In genomic region chr16:30016555-30017276, GRCh38 we compare ENCODE assay signal across 1 cellular context.
TF ChIP-seq lines count a peak whose summit lies in the region.

No MANE protein-coding gene starts in this region.

TF ChIP-seq in HepG2, 621 proteins besides CTCF, POLR2A, EP300 and RAD21 (continues in another document):
- TF ChIP-seq RARA (CRISPR knock-in tag; IDR thresholded peaks at IDR 0.05): peak; percentile 61
- TF ChIP-seq MEIS1 (CRISPR knock-in tag; IDR thresholded peaks at IDR 0.05; ENCODE audit: borderline replicate concordance): 0 out of 2 replicates have a peak, but pooled peaks have one; percentile 40
- TF ChIP-seq ZNF589 (CRISPR knock-in tag; conservative IDR thresholded peaks at IDR 0.05): no peak
- TF ChIP-seq TEAD3 (CRISPR knock-in tag; optimal IDR thresholded peaks at IDR 0.05; ENCODE audit: borderline replicate concordance): no peak
- TF ChIP-seq ATM (IDR thresholded peaks at IDR 0.05; ENCODE audit: borderline replicate concordance): no peak
- TF ChIP-seq MLLT10 (CRISPR knock-in tag; IDR thresholded peaks at IDR 0.05): no peak
- peak; percentile 66; the same call in 1 of the 2 replicates for TF ChIP-seq SMAD1 (CRISPR knock-in tag; IDR thresholded peaks at IDR 0.05; ENCODE audit: borderline replicate concordance, low read depth)
- peak; percentile 76 for TF ChIP-seq PPARG (CRISPR knock-in tag; conservative IDR thresholded peaks at IDR 0.05)
- no peak for TF ChIP-seq STAT6 (CRISPR knock-in tag; IDR thresholded peaks at IDR 0.05; ENCODE audit: borderline replicate concordance)
- peak; percentile 40; the same call in 1 of the 2 replicates for TF ChIP-seq ARID3A (IDR thresholded peaks at IDR 0.05; ENCODE audit: low read depth, low read length)
- peak; percentile 78 for TF ChIP-seq ZNF362 (CRISPR knock-in tag; IDR thresholded peaks at IDR 0.05; ENCODE audit: borderline replicate concordance)
- TF ChIP-seq KDM5B (CRISPR knock-in tag; IDR thresholded peaks at IDR 0.05; ENCODE audit: borderline replicate concordance): no peak
- TF ChIP-seq ZNF280D (CRISPR knock-in tag; IDR thresholded peaks at IDR 0.05): 0 out of 2 replicates have a peak, but pooled peaks have one; percentile 47
- no peak for TF ChIP-seq ZNF20 (CRISPR knock-in tag; IDR thresholded peaks at IDR 0.05)
- TF ChIP-seq RERE (CRISPR knock-in tag; IDR thresholded peaks at IDR 0.05; ENCODE audit: low read depth): no peak; the same call in 1 of the 2 replicates
- TF ChIP-seq HMGXB4 (CRISPR knock-in tag; IDR thresholded peaks at IDR 0.05; ENCODE audit: borderline replicate concordance in 1 of 2, low read depth in 1 of 2): no peak
- peak; percentile 24; the same call in 1 of the 2 replicates for TF ChIP-seq ZNF350 (CRISPR knock-in tag; IDR thresholded peaks at IDR 0.05; ENCODE audit: borderline replicate concordance, low read depth)
- 0 out of 2 replicates have a peak, but pooled peaks have one; percentile 22 for TF ChIP-seq NR2C2 (CRISPR knock-in tag; IDR thresholded peaks at IDR 0.05; ENCODE audit: borderline replicate concordance)
- TF ChIP-seq PAXIP1 (CRISPR knock-in tag; conservative IDR thresholded peaks at IDR 0.05): peak; percentile 75
- no peak for TF ChIP-seq TFDP1 (CRISPR knock-in tag; IDR thresholded peaks at IDR 0.05; ENCODE audit: borderline replicate concordance)
- TF ChIP-seq NR2F6 (IDR thresholded peaks at IDR 0.05): no peak
- TF ChIP-seq NR2F6 (CRISPR knock-in tag; IDR thresholded peaks at IDR 0.05): peak; percentile 22; the same call in 1 of the 2 replicates
- TF ChIP-seq KAT2B (IDR thresholded peaks at IDR 0.05; ENCODE audit: borderline replicate concordance, low read depth, low read length): peak; percentile 90
- peak; percentile 41; the same call in 1 of the 2 replicates for TF ChIP-seq BCL6 (CRISPR knock-in tag; IDR thresholded peaks at IDR 0.05)
- peak; percentile 90 for TF ChIP-seq FOXA3 (CRISPR knock-in tag; IDR thresholded peaks at IDR 0.05)
- peak; percentile 82 for TF ChIP-seq ONECUT2 (CRISPR knock-in tag; IDR thresholded peaks at IDR 0.05)
